Comparison of ENCODE assay signal across 17 cellular contexts in genomic region chr1:84712288-84712874, GRCh38. TPM values are rescaled to one million over a fixed set of nuclear protein-coding genes. Genes with fewer than 3 reads are reported as not detected.
A peak's percentile ranks its signal among the peaks of the same experiment; 100 is the strongest.
DNase-seq lines count a peak whose midpoint lies in the region; ATAC-seq and TF ChIP-seq lines count a peak whose summit lies in the region.
"Had no signal": no experiment of that assay in that cellular context is flagged by ENCODE, and none has a peak within 500 bp of the region (broad histone marks: within the 10 kb centered on the region; RNA-seq: fewer than 3 reads in every experiment).

No MANE protein-coding gene starts in this region.

- H3K4me2 ChIP-seq in hepatocyte: no peak overlapping the region
- H3K4me2 ChIP-seq: A549 had no signal

- no peaks in the 10 kb centered on the region for H4K20me1 ChIP-seq in hepatocyte (ENCODE audit: insufficient read depth, poor library complexity, severe bottlenecking)

- intact Hi-C loops in posterior vena cava (cut with DNase I): no loop called here

- H3K36me3 Mint-ChIP-seq in brain: no peaks in the 10 kb centered on the region
- H3K36me3 Mint-ChIP-seq: WTC11 had no signal

- no peaks in the 10 kb centered on the region for H3K9me3 ChIP-seq in hepatocyte (ENCODE audit: low read depth)
- H3K9me3 ChIP-seq: A549 had no signal

- DNase-seq in AG08395 (ENCODE audit: low spot score) (peak; percentile 54), LHCN-M2 (ENCODE audit: low read depth) (peak; percentile 63), hepatocyte (ENCODE audit: low spot score) (no peak), posterior vena cava (ENCODE audit: low spot score) (no peak), islet precursor cell (no peak)
- DNase-seq: activated CD8-positive, alpha-beta memory T cell treated with anti-CD3 and anti-CD28 coated beads for 24 hours; CD8-positive, alpha-beta memory T cell; head of caudate nucleus; mesendoderm; retina; Right ventricle myocardium superior had no signal

- ATAC-seq in GM21737 (IDR thresholded peaks at IDR 0.05; ENCODE audit: unreplicated experiment): no peak
- no peak for ATAC-seq in HG02840 (IDR thresholded peaks at IDR 0.05; ENCODE audit: low FRiP score, unreplicated experiment)
- ATAC-seq: A549, WTC11 had no signal

- WGBS in hepatocyte (ENCODE audit: low lambda C conversion rate, missing lambda C conversion rate): 91% methylated on average over 3 of the region's 3 CpGs

- no peak overlapping the region for H2AFZ ChIP-seq in hepatocyte

- no peaks in the 10 kb centered on the region for H3K9me2 ChIP-seq in hepatocyte (replicated peaks; ENCODE audit: insufficient read depth)

- H3K9me3 Mint-ChIP-seq in brain: peaks cover 0 to 7% (median 0%) of the 10 kb centered on the region in 5 experiments
- H3K9me3 Mint-ChIP-seq: activated T-helper 2 cell treated with anti-CD3 and anti-CD28 coated beads, Interferon-gamma antibody, Interleukin-2, Interleukin-4, amounts not matched to agents 10 μg/mL and 5 μg/mL and 100 μg/mL, durations not matched to agents 14 hours and 24 hours and 36 hours; CD8-positive, alpha-beta memory T cell had no signal

- H3K27me3 Mint-ChIP-seq in brain: peaks cover 4% of the 10 kb centered on the region

- no peaks in the 10 kb centered on the region for H3K79me2 ChIP-seq in hepatocyte

- H3K4me1 ChIP-seq in hepatocyte (ENCODE audit: insufficient read depth): peaks cover 18% of the 10 kb centered on the region
- H3K4me1 ChIP-seq: A549 had no signal

- H3K27ac Mint-ChIP-seq in brain: peak overlapping the region in 4 of 5 experiments; percentile 29 to 84 (median 78)
- H3K27ac Mint-ChIP-seq: activated T-helper 2 cell treated with anti-CD3 and anti-CD28 coated beads, Interferon-gamma antibody, Interleukin-2, Interleukin-4, amounts not matched to agents 10 μg/mL and 5 μg/mL and 100 μg/mL, durations not matched to agents 14 hours and 24 hours and 36 hours; CD8-positive, alpha-beta memory T cell; WTC11 had no signal

- peaks cover 22% of the 10 kb centered on the region for H3K4me1 Mint-ChIP-seq in brain
- H3K4me1 Mint-ChIP-seq: CD8-positive, alpha-beta memory T cell had no signal

- no peak overlapping the region for H3K4me3 Mint-ChIP-seq in brain
- H3K4me3 Mint-ChIP-seq: CD8-positive, alpha-beta memory T cell; WTC11 had no signal

- H3K4me3 ChIP-seq in hepatocyte: no peak overlapping the region
- H3K4me3 ChIP-seq: A549 had no signal

- no peaks in the 10 kb centered on the region for H3K36me3 ChIP-seq in hepatocyte (replicated peaks; ENCODE audit: insufficient read depth, low read depth)

- no peak for TF ChIP-seq CTCF in brain (conservative IDR thresholded peaks at IDR 0.05)
- TF ChIP-seq CTCF in hepatocyte (IDR thresholded peaks at IDR 0.05; ENCODE audit: poor library complexity): no peak

- H3K27me3 ChIP-seq in hepatocyte: no peaks in the 10 kb centered on the region

- peak overlapping the region; percentile 75 for H3K27ac ChIP-seq in hepatocyte
- H3K27ac ChIP-seq: A549 had no signal

RNA-seq across cellular contexts. Expression of gene SSX2IP, which starts 22.1 kb away (rescaled TPM):
- 24.7 and 26.9 TPM in 2 replicates for total RNA-seq in LHCN-M2 (2014; rRNA removed)
- polyA plus RNA-seq in LHCN-M2 (2012): 3.0 TPM
- polyA plus RNA-seq in brain (ENCODE audit: insufficient read depth, low read depth, low replicate concordance): 8.5 TPM
- 38.0 and 39.9 TPM in 2 replicates for total RNA-seq in hepatocyte
- polyA plus RNA-seq in hepatocyte: 17.1 and 26.5 TPM in 2 replicates
- 1 to 10 TPM; 4.7 to 8.6 TPM for total RNA-seq in posterior vena cava

Comparison
In these comparisons a context has a peak if more than half of its experiments do, and no peak if none do; other contexts are left out.
1. DNase-seq: peak in AG08395 (single experiment) and LHCN-M2 (single experiment); none in hepatocyte (single experiment), posterior vena cava (single experiment) and islet precursor cell (single experiment).